Comparison of ENCODE assay signal across 1 cellular context in the genomic region with DNA sequence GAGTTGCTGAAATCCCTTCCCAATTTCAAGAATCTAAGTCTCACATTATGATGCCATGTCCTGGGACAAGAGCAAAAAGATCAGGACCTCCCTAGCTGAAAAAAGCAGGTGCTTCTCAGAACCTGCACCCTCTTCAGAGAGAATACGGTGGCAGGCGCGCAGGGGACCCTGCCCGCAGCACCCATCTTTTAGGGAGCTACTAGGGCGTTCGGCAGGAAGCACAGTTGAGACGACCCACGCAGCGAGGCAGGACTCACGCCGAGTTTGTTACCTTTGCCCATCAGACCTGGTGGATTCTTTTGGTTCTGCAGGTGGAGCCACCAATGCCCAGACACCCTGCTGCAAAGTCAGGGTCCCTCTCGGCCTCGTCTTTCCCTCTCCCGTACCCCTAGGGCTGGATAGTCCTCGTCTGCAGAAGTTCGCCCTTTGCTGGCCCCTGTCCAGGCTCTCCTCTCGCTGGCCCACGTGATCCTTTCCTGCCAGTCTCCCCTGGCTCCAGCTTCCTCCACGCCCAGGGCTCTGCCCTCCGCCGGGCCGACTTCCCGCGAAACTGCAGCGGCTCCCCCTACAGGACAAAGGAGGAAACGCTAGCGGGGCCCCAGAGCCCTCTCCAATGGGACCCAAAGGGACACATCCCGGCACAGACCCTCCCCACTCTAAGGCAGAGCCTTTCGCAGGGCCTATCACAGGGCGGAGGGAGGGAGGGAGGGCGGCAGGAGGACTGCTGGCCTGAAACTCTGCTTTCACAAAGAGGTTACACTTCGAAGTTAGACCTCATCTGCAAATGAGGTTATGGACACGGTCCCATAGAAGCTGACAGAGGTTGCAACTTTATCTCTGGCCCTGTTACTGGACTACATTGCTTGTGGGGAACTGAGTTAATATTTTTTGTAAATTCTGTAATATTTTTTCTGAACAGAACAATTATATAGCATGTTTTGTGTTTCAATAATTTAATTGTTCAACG.
TF ChIP-seq lines count a peak whose summit lies in the region.

No MANE protein-coding gene starts in this region.

TF ChIP-seq in SK-N-SH, 30 proteins besides CTCF, POLR2A, EP300 and RAD21 (continued from another document):
- no peak for TF ChIP-seq REST (IDR thresholded peaks at IDR 0.05; ENCODE audit: low read depth, low read length)
- no peak for TF ChIP-seq ELF1 (IDR thresholded peaks at IDR 0.05)
- TF ChIP-seq TCF12 (IDR thresholded peaks at IDR 0.05), result no peak
